2 cellular contexts compared by ENCODE assay signal in the genomic region with DNA sequence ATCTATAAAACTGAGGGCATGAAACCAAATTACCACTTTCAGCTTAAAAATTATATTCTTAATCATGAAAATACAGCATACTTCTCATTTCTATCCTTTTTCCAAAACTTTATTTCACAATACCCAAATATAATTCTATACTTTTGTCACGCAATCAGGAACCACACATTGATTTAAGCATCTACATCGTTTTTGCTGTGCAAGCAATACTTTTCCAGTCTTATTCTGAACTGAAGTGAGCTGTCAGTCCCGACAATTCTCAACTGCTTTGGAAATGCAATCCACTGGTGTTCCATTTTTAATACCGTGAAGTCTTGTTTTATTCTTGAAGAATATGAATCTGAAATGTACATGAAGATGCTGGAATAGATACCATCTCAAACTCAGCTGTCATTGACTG.
TF ChIP-seq lines count a peak whose summit lies in the region.

No MANE protein-coding gene starts in this region.

TF ChIP-seq in GM12878, 131 proteins besides CTCF, POLR2A, EP300 and RAD21:
- TF ChIP-seq ESRRA (IDR thresholded peaks at IDR 0.05; ENCODE audit: low read length) (no peak), ASH2L (IDR thresholded peaks at IDR 0.05; ENCODE audit: borderline replicate concordance, low read depth) (no peak), SMC3 (IDR thresholded peaks at IDR 0.05; ENCODE audit: borderline replicate concordance, low read length) (no peak), NR2F1 (conservative IDR thresholded peaks at IDR 0.05) (no peak)
- TF ChIP-seq, protein P1, sequence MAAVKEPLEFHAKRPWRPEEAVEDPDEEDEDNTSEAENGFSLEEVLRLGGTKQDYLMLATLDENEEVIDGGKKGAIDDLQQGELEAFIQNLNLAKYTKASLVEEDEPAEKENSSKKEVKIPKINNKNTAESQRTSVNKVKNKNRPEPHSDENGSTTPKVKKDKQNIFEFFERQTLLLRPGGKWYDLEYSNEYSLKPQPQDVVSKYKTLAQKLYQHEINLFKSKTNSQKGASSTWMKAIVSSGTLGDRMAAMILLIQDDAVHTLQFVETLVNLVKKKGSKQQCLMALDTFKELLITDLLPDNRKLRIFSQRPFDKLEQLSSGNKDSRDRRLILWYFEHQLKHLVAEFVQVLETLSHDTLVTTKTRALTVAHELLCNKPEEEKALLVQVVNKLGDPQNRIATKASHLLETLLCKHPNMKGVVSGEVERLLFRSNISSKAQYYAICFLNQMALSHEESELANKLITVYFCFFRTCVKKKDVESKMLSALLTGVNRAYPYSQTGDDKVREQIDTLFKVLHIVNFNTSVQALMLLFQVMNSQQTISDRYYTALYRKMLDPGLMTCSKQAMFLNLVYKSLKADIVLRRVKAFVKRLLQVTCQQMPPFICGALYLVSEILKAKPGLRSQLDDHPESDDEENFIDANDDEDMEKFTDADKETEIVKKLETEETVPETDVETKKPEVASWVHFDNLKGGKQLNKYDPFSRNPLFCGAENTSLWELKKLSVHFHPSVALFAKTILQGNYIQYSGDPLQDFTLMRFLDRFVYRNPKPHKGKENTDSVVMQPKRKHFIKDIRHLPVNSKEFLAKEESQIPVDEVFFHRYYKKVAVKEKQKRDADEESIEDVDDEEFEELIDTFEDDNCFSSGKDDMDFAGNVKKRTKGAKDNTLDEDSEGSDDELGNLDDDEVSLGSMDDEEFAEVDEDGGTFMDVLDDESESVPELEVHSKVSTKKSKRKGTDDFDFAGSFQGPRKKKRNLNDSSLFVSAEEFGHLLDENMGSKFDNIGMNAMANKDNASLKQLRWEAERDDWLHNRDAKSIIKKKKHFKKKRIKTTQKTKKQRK (IDR thresholded peaks at IDR 0.05; ENCODE audit: low read depth, low read length): no peak

TF ChIP-seq in H1, 55 proteins besides CTCF, POLR2A, EP300 and RAD21:
- TF ChIP-seq, protein P2, sequence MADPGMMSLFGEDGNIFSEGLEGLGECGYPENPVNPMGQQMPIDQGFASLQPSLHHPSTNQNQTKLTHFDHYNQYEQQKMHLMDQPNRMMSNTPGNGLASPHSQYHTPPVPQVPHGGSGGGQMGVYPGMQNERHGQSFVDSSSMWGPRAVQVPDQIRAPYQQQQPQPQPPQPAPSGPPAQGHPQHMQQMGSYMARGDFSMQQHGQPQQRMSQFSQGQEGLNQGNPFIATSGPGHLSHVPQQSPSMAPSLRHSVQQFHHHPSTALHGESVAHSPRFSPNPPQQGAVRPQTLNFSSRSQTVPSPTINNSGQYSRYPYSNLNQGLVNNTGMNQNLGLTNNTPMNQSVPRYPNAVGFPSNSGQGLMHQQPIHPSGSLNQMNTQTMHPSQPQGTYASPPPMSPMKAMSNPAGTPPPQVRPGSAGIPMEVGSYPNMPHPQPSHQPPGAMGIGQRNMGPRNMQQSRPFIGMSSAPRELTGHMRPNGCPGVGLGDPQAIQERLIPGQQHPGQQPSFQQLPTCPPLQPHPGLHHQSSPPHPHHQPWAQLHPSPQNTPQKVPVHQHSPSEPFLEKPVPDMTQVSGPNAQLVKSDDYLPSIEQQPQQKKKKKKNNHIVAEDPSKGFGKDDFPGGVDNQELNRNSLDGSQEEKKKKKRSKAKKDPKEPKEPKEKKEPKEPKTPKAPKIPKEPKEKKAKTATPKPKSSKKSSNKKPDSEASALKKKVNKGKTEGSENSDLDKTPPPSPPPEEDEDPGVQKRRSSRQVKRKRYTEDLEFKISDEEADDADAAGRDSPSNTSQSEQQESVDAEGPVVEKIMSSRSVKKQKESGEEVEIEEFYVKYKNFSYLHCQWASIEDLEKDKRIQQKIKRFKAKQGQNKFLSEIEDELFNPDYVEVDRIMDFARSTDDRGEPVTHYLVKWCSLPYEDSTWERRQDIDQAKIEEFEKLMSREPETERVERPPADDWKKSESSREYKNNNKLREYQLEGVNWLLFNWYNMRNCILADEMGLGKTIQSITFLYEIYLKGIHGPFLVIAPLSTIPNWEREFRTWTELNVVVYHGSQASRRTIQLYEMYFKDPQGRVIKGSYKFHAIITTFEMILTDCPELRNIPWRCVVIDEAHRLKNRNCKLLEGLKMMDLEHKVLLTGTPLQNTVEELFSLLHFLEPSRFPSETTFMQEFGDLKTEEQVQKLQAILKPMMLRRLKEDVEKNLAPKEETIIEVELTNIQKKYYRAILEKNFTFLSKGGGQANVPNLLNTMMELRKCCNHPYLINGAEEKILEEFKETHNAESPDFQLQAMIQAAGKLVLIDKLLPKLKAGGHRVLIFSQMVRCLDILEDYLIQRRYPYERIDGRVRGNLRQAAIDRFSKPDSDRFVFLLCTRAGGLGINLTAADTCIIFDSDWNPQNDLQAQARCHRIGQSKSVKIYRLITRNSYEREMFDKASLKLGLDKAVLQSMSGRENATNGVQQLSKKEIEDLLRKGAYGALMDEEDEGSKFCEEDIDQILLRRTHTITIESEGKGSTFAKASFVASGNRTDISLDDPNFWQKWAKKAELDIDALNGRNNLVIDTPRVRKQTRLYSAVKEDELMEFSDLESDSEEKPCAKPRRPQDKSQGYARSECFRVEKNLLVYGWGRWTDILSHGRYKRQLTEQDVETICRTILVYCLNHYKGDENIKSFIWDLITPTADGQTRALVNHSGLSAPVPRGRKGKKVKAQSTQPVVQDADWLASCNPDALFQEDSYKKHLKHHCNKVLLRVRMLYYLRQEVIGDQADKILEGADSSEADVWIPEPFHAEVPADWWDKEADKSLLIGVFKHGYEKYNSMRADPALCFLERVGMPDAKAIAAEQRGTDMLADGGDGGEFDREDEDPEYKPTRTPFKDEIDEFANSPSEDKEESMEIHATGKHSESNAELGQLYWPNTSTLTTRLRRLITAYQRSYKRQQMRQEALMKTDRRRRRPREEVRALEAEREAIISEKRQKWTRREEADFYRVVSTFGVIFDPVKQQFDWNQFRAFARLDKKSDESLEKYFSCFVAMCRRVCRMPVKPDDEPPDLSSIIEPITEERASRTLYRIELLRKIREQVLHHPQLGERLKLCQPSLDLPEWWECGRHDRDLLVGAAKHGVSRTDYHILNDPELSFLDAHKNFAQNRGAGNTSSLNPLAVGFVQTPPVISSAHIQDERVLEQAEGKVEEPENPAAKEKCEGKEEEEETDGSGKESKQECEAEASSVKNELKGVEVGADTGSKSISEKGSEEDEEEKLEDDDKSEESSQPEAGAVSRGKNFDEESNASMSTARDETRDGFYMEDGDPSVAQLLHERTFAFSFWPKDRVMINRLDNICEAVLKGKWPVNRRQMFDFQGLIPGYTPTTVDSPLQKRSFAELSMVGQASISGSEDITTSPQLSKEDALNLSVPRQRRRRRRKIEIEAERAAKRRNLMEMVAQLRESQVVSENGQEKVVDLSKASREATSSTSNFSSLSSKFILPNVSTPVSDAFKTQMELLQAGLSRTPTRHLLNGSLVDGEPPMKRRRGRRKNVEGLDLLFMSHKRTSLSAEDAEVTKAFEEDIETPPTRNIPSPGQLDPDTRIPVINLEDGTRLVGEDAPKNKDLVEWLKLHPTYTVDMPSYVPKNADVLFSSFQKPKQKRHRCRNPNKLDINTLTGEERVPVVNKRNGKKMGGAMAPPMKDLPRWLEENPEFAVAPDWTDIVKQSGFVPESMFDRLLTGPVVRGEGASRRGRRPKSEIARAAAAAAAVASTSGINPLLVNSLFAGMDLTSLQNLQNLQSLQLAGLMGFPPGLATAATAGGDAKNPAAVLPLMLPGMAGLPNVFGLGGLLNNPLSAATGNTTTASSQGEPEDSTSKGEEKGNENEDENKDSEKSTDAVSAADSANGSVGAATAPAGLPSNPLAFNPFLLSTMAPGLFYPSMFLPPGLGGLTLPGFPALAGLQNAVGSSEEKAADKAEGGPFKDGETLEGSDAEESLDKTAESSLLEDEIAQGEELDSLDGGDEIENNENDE (IDR thresholded peaks at IDR 0.05; ENCODE audit: insufficient replicate concordance, low read length): no peak
- no peak for TF ChIP-seq SIX5 (IDR thresholded peaks at IDR 0.05; ENCODE audit: low read depth, low read length)
- TF ChIP-seq EGR1 (IDR thresholded peaks at IDR 0.05; ENCODE audit: borderline replicate concordance, low read depth, low read length): no peak
- no peak for TF ChIP-seq YY1 (IDR thresholded peaks at IDR 0.05; ENCODE audit: low read depth, low read length)
- TF ChIP-seq CBX5 (IDR thresholded peaks at IDR 0.05; ENCODE audit: low read depth, low read length): no peak
- TF ChIP-seq RFX5 (IDR thresholded peaks at IDR 0.05; ENCODE audit: borderline replicate concordance, low read depth, low read length): no peak
- TF ChIP-seq CBX8 (IDR thresholded peaks at IDR 0.05; ENCODE audit: borderline replicate concordance, low read depth, low read length): no peak
- TF ChIP-seq KDM1A (IDR thresholded peaks at IDR 0.05; ENCODE audit: borderline replicate concordance, low read length): no peak
- TF ChIP-seq PHF8 (conservative IDR thresholded peaks at IDR 0.05; ENCODE audit: low read depth, low read length): no peak
- TF ChIP-seq HDAC6 (IDR thresholded peaks at IDR 0.05; ENCODE audit: low read depth, low read length): no peak
- TF ChIP-seq RBBP5 (IDR thresholded peaks at IDR 0.05; ENCODE audit: borderline replicate concordance, low read depth, low read length): no peak
- no peak for TF ChIP-seq TAF1 (IDR thresholded peaks at IDR 0.05; ENCODE audit: low read depth, low read length)
- no peak for TF ChIP-seq POLR2AphosphoS5 (IDR thresholded peaks at IDR 0.05; ENCODE audit: low read depth, low read length)
- TF ChIP-seq ASH2L (IDR thresholded peaks at IDR 0.05; ENCODE audit: low read length): no peak
- no peak for TF ChIP-seq SRF (IDR thresholded peaks at IDR 0.05; ENCODE audit: low read depth, low read length)
- no peak for TF ChIP-seq CEBPB (IDR thresholded peaks at IDR 0.05; ENCODE audit: low read depth, low read length)
- TF ChIP-seq E2F6 (IDR thresholded peaks at IDR 0.05): no peak
- TF ChIP-seq BRCA1 (IDR thresholded peaks at IDR 0.05; ENCODE audit: low read depth, low read length): no peak
